Comparison of ENCODE assay signal across 5 cellular contexts in the genomic region with DNA sequence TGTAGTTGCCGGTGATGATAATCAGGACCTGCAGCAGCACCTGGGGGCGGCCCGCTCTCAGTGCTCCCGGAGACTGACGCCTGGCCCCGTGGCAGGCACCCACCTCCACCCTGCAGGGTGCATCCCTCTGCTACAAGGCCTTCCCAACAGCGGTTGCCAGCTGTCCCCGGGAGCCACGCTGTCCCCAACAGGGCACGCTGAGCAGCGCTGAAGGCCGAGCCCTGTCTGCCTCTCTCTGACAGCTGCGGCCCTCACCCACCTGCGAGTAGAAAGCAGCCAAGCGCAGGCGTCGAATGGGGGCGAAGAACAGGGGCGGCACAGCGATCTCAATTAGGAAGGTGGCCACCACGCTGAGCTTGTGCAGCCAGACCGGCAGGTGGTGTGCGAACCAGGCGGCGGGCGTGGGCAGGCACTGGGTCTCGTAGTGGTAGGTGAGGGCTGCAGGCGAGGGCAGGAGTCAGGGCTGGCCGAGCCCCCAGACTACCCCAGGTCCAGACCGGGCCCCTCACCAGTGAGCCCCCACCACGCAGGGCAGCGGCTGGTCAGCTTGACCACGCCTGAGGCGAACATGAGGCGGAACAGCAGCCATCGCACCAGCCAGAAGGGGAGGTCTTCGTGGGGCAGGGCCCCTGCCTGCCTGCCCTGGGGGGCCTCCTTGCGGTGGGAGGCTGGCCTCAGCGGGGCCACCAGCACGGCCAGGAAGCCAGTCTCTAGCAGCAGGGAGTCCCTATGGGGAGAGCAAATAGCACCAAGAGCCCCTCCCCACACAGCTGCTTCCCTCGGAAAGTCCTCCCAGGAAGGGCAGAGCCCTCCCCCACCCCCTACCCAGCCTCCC. TPM values are rescaled to one million over a fixed set of nuclear protein-coding genes. Genes with fewer than 3 reads are reported as not detected.
DNase-seq lines count a peak whose midpoint lies in the region; ATAC-seq and TF ChIP-seq lines count a peak whose summit lies in the region.

No MANE protein-coding gene starts in this region.

- ATAC-seq in central memory CD8-positive, alpha-beta T cell (replicated peaks; ENCODE audit: extremely low read depth, poor library complexity, severe bottlenecking) = no peak
- ATAC-seq in HG03097 (IDR thresholded peaks at IDR 0.05; ENCODE audit: low FRiP score, unreplicated experiment) = no peak

- peaks cover 44% of the 10 kb centered on the region for H3K79me2 ChIP-seq in smooth muscle cell (ENCODE audit: low read depth)

- H4K20me1 ChIP-seq in smooth muscle cell (ENCODE audit: low read depth) = peaks cover 6% of the 10 kb centered on the region

- H3K27me3 ChIP-seq in smooth muscle cell (ENCODE audit: low read depth) = no peaks in the 10 kb centered on the region

- no peak overlapping the region for H3K27ac Mint-ChIP-seq in central memory CD8-positive, alpha-beta T cell (ENCODE audit: low read depth)

- DNase-seq in NCI-H146 (lab: John Stamatoyannopoulos, UW) (peak; percentile 95), smooth muscle cell (lab: John Stamatoyannopoulos, UW; ENCODE audit: unreplicated experiment) (no peak), KBM-7 (no peak)
- DNase-seq in central memory CD8-positive, alpha-beta T cell (ENCODE audit: low spot score in 2 of 2) = no peak

- peaks cover 24% of the 10 kb centered on the region for H3K4me1 Mint-ChIP-seq in central memory CD8-positive, alpha-beta T cell

- in situ Hi-C loops in KBM-7 (cut with MboI; ENCODE audit: low pct_unique_long_range_greater_than_20kb, low sequenced_read_pairs) = no loop called here

- no peaks in the 10 kb centered on the region for H3K36me3 ChIP-seq in smooth muscle cell (ENCODE audit: low read depth)

- no peaks in the 10 kb centered on the region for H3K9me3 ChIP-seq in smooth muscle cell (replicated peaks; ENCODE audit: low read depth)

- H3K27me3 Mint-ChIP-seq in central memory CD8-positive, alpha-beta T cell = no peaks in the 10 kb centered on the region

- H3F3A ChIP-seq in smooth muscle cell (ENCODE audit: low read depth) = peaks cover 6% of the 10 kb centered on the region

- H2AFZ ChIP-seq in smooth muscle cell (ENCODE audit: low read depth) = no peak overlapping the region

- peaks cover 14% of the 10 kb centered on the region for H3K36me3 Mint-ChIP-seq in central memory CD8-positive, alpha-beta T cell (ENCODE audit: insufficient read depth)

- H3K4me3 ChIP-seq in smooth muscle cell = peak overlapping the region; percentile 99

- H3K27ac ChIP-seq in smooth muscle cell (ENCODE audit: low read depth) = no peak overlapping the region

- peak overlapping the region; percentile 89 for H3K9ac ChIP-seq in smooth muscle cell (ENCODE audit: low read depth)

- no peaks in the 10 kb centered on the region for H3K9me3 Mint-ChIP-seq in central memory CD8-positive, alpha-beta T cell

- H3K4me1 ChIP-seq in smooth muscle cell (ENCODE audit: low read depth) = peaks cover 12% of the 10 kb centered on the region

- H3K4me3 Mint-ChIP-seq in central memory CD8-positive, alpha-beta T cell = peak overlapping the region; percentile 94

- 93% methylated on average over 41 of the region's 41 CpGs for WGBS in smooth muscle cell (ENCODE audit: low lambda C conversion rate)

- TF ChIP-seq CTCF in smooth muscle cell (IDR thresholded peaks at IDR 0.05; ENCODE audit: borderline replicate concordance, insufficient read depth, poor library complexity, severe bottlenecking) = no peak

- peak overlapping the region; percentile 95 for H3K4me2 ChIP-seq in smooth muscle cell

RNA-seq across cellular contexts. Expression of gene LMF2, which starts 1.5 kb away (rescaled TPM):
- total RNA-seq in smooth muscle cell = 53.5 and 56.3 TPM in 2 replicates
- polyA plus RNA-seq in smooth muscle cell = 117 and 130 TPM in 2 replicates

RNA-seq across cellular contexts. Expression of gene NCAPH2, which starts 2.0 kb away (rescaled TPM):
- total RNA-seq in smooth muscle cell = 20.7 and 24.1 TPM in 2 replicates
- polyA plus RNA-seq in smooth muscle cell = 42.0 and 45.7 TPM in 2 replicates

RNA-seq across cellular contexts. Expression of gene MIOX, which starts 19.3 kb away (rescaled TPM):
- 2.1 TPM in 1 of 2 replicates, not detected in the other for total RNA-seq in smooth muscle cell
- polyA plus RNA-seq in smooth muscle cell = 0.49 and 0.54 TPM in 2 replicates

RNA-seq across cellular contexts. Expression of gene SCO2, which starts 19.4 kb away (rescaled TPM):
- total RNA-seq in smooth muscle cell = 1.5 and 3.2 TPM in 2 replicates
- polyA plus RNA-seq in smooth muscle cell = 17.6 and 22.6 TPM in 2 replicates

RNA-seq across cellular contexts. Expression of gene TYMP, which starts 23.8 kb away (rescaled TPM):
- 85.8 and 87.4 TPM in 2 replicates for total RNA-seq in smooth muscle cell
- 263 and 287 TPM in 2 replicates for polyA plus RNA-seq in smooth muscle cell
